ENCODE assay signal across 18 cellular contexts in genomic region chr2:219399716-219400478, GRCh38. TPM values are rescaled to one million over a fixed set of nuclear protein-coding genes. Genes with fewer than 3 reads are reported as not detected.
DNase-seq lines count a peak whose midpoint lies in the region; ATAC-seq and TF ChIP-seq lines count a peak whose summit lies in the region.
"Had no signal": no experiment of that assay in that cellular context is flagged by ENCODE, and none has a peak within 500 bp of the region (broad histone marks: within the 10 kb centered on the region; RNA-seq: fewer than 3 reads in every experiment).

No MANE protein-coding gene starts in this region.

- H3K9me2 ChIP-seq in MM.1S (replicated peaks; ENCODE audit: insufficient read depth, low read length), result no peaks in the 10 kb centered on the region

- ATAC-seq in HG02884 (IDR thresholded peaks at IDR 0.05; ENCODE audit: unreplicated experiment) (no peak), body of pancreas (no peak)

- DNase-seq in Caco-2, result no peak
- DNase-seq in MM.1S, result no peak
- no peak for DNase-seq in SK-N-MC (ENCODE audit: low read depth, low spot score)
- DNase-seq in stimulated activated CD4-positive, alpha-beta T cell treated with anti-CD3 and anti-CD28 coated beads, Interleukin-2, amount 100 ng/mL, for 24 hours, result no peak
- DNase-seq in body of pancreas, result no peak
- DNase-seq: activated CD4-positive, alpha-beta memory T cell treated with anti-CD3 and anti-CD28 coated beads, Interleukin-2, amount 10 ng/mL, durations not matched to agents 7 days and 5 days; activated T-cell treated with anti-CD3 and anti-CD28 coated beads, Interleukin-2, amount 50 U/mL, for 48 hours; DND-41; ovary; T-helper 1 cell; WERI-Rb-1 had no signal

- no peaks in the 10 kb centered on the region for H3K9me3 Mint-ChIP-seq in Caco-2 (ENCODE audit: unreplicated experiment)
- H3K9me3 Mint-ChIP-seq: activated CD4-positive, alpha-beta memory T cell treated with anti-CD3 and anti-CD28 coated beads, Interleukin-2, amount 10 ng/mL, durations not matched to agents 7 days and 5 days had no signal

- H3K4me1 Mint-ChIP-seq in Caco-2 (ENCODE audit: low read depth, unreplicated experiment), result peaks cover 22% of the 10 kb centered on the region

- H3K79me2 ChIP-seq in MM.1S (ENCODE audit: low read length), result no peaks in the 10 kb centered on the region
- H3K79me2 ChIP-seq in parathyroid adenoma, result no peaks in the 10 kb centered on the region

- H3K27ac Mint-ChIP-seq in Caco-2 (ENCODE audit: unreplicated experiment), result peak overlapping the region; percentile 24
- H3K27ac Mint-ChIP-seq: activated CD4-positive, alpha-beta memory T cell treated with anti-CD3 and anti-CD28 coated beads, Interleukin-2, amount 10 ng/mL, durations not matched to agents 7 days and 5 days; activated naive CD8-positive, alpha-beta T cell had no signal

- POLR2A ChIA-PET in Caco-2 (lab: Charles Lee), result no interaction called here

- H3K4me3 Mint-ChIP-seq in Caco-2 (ENCODE audit: unreplicated experiment), result peak overlapping the region; percentile 1
- H3K4me3 Mint-ChIP-seq: activated CD4-positive, alpha-beta memory T cell treated with anti-CD3 and anti-CD28 coated beads, Interleukin-2, amount 10 ng/mL, durations not matched to agents 7 days and 5 days; activated naive CD8-positive, alpha-beta T cell had no signal

- H3K9ac ChIP-seq in MM.1S (ENCODE audit: low read length), result no peak overlapping the region
- H3K9ac ChIP-seq in SK-N-MC (ENCODE audit: insufficient read length), result no peak overlapping the region
- H3K9ac ChIP-seq in parathyroid adenoma, result no peak overlapping the region

- peaks cover 28% of the 10 kb centered on the region for H3K4me1 ChIP-seq in Caco-2
- peaks cover 6% of the 10 kb centered on the region; the same call in 1 of the 2 replicates for H3K4me1 ChIP-seq in MM.1S (ENCODE audit: low read length)
- H3K4me1 ChIP-seq in parathyroid adenoma, result peaks cover 12% of the 10 kb centered on the region
- peaks cover 9% of the 10 kb centered on the region for H3K4me1 ChIP-seq in body of pancreas

- no peaks in the 10 kb centered on the region for H3F3A ChIP-seq in MM.1S (ENCODE audit: insufficient read depth, low read length)

- H3K36me3 ChIP-seq in Caco-2 (ENCODE audit: control insufficient read depth, insufficient read depth, low read length) (no peaks in the 10 kb centered on the region), MM.1S (replicated peaks; ENCODE audit: insufficient read depth, low read length) (no peaks in the 10 kb centered on the region), SK-N-MC (ENCODE audit: insufficient read depth, low read length) (no peaks in the 10 kb centered on the region), parathyroid adenoma (ENCODE audit: control insufficient read depth, insufficient read depth, low read length) (no peaks in the 10 kb centered on the region), body of pancreas (replicated peaks in 1 of 2; ENCODE audit: insufficient read depth in 1 of 2, low read depth in 2 of 2) (no peaks in the 10 kb centered on the region)
- H3K36me3 ChIP-seq: BE2C, ovary, thoracic aorta, WERI-Rb-1 had no signal

- WGBS in body of pancreas, 2 donors, result 73 to 74% methylated on average over 10 to 14 of the region's 14 CpGs

- H4K20me1 ChIP-seq in MM.1S (ENCODE audit: insufficient read depth, low read length), result no peaks in the 10 kb centered on the region

- H3K27me3 ChIP-seq in Caco-2 (replicated peaks; ENCODE audit: control insufficient read depth, insufficient read depth, low read length) (no peaks in the 10 kb centered on the region), MM.1S (replicated peaks; ENCODE audit: insufficient read depth, low read length) (no peaks in the 10 kb centered on the region), parathyroid adenoma (ENCODE audit: control insufficient read depth, insufficient read depth, low read length) (no peaks in the 10 kb centered on the region), body of pancreas (no peaks in the 10 kb centered on the region)
- H3K27me3 ChIP-seq: BE2C, dorsolateral prefrontal cortex, ovary had no signal

- H3K27ac ChIP-seq in MM.1S (ENCODE audit: low read length), result no peak overlapping the region
- H3K27ac ChIP-seq in SK-N-MC, result no peak overlapping the region
- no peak overlapping the region for H3K27ac ChIP-seq in parathyroid adenoma
- H3K27ac ChIP-seq in body of pancreas, result no peak overlapping the region
- H3K27ac ChIP-seq: ovary, thoracic aorta had no signal

- CTCF ChIA-PET in Caco-2 (lab: Charles Lee), result interaction anchor here (0.6 to 1.2 kb wide), 2 partner anchors 42 to 43 kb away, joined by 5 to 7 read pairs; no protein-coding TSS in a partner anchor

- no peak for TF ChIP-seq POLR2A in body of pancreas (IDR thresholded peaks at IDR 0.05)

- TF ChIP-seq CTCF in Caco-2 (IDR thresholded peaks at IDR 0.05; ENCODE audit: insufficient read depth in 1 of 2, low read depth in 1 of 2, low read length in 1 of 2, severe bottlenecking in 1 of 2, unreplicated experiment in 1 of 2), result no peak
- TF ChIP-seq CTCF in MM.1S (IDR thresholded peaks at IDR 0.05; ENCODE audit: low read length), result no peak
- no peak for TF ChIP-seq CTCF in parathyroid adenoma (IDR thresholded peaks at IDR 0.05)
- no peak for TF ChIP-seq CTCF in body of pancreas (IDR thresholded peaks at IDR 0.05)

- BruUV-seq in Caco-2 (replicated peaks; lab: Mats Ljungman, UMichigan), result no TSS peak

- H2AFZ ChIP-seq in MM.1S (ENCODE audit: low read length) (peak overlapping the region; percentile 75; the same call in 1 of the 2 replicates), parathyroid adenoma (peak overlapping the region; percentile 87)

- no peaks in the 10 kb centered on the region for H3K36me3 Mint-ChIP-seq in Caco-2 (ENCODE audit: insufficient read depth, unreplicated experiment)
- H3K36me3 Mint-ChIP-seq: activated naive CD8-positive, alpha-beta T cell had no signal

- H3K4me2 ChIP-seq in MM.1S (ENCODE audit: low read depth, low read length) (peak overlapping the region; percentile 57; the same call in 1 of the 2 replicates), parathyroid adenoma (ENCODE audit: low read length) (no peak overlapping the region)

- no peaks in the 10 kb centered on the region for H3K27me3 Mint-ChIP-seq in Caco-2 (ENCODE audit: insufficient read depth, unreplicated experiment)
- H3K27me3 Mint-ChIP-seq: activated naive CD8-positive, alpha-beta T cell had no signal

- H3K9me3 ChIP-seq in Caco-2, result no peaks in the 10 kb centered on the region
- H3K9me3 ChIP-seq in MM.1S (replicated peaks; ENCODE audit: insufficient read depth, low read length), result no peaks in the 10 kb centered on the region
- H3K9me3 ChIP-seq in SK-N-MC (ENCODE audit: low read depth, low read length), result no peaks in the 10 kb centered on the region
- no peaks in the 10 kb centered on the region for H3K9me3 ChIP-seq in parathyroid adenoma (ENCODE audit: control insufficient read depth, low read length)
- no peaks in the 10 kb centered on the region for H3K9me3 ChIP-seq in body of pancreas
- H3K9me3 ChIP-seq: BE2C, ovary, thoracic aorta had no signal

- intact Hi-C loops in Caco-2 (cut with micrococcal nuclease; ENCODE audit: unreplicated experiment) (loop anchor here (1.0 kb wide), 1 partner anchor 12 kb away; no protein-coding TSS in a partner anchor), body of pancreas (cut with DNase I) (no loop called here)

- H3K4me3 ChIP-seq in Caco-2 (ENCODE audit: low read depth, low read length), result no peak overlapping the region
- no peak overlapping the region for H3K4me3 ChIP-seq in MM.1S (ENCODE audit: low read length)
- peak overlapping the region; percentile 70 for H3K4me3 ChIP-seq in SK-N-MC
- no peak overlapping the region for H3K4me3 ChIP-seq in parathyroid adenoma (ENCODE audit: low read depth, low read length)
- H3K4me3 ChIP-seq in body of pancreas, result no peak overlapping the region
- H3K4me3 ChIP-seq: dorsolateral prefrontal cortex, ovary, thoracic aorta had no signal

RNA-seq across cellular contexts. Expression of gene DNPEP, which starts 12.2 kb away (rescaled TPM):
- total RNA-seq in Caco-2 (2022) (102 and 103 TPM in 2 replicates), body of pancreas (10 to 100 TPM; 18.4 to 24.7 TPM)

RNA-seq across cellular contexts. Expression of gene DES, which starts 18.3 kb away (rescaled TPM):
- total RNA-seq in Caco-2 (2022), result 0.86 TPM in 1 of 2 replicates, not detected in the other
- 10 to 100 TPM; 12.7 to 23.1 TPM for total RNA-seq in body of pancreas
- total RNA-seq: activated CD4-positive, alpha-beta memory T cell treated with anti-CD3 and anti-CD28 coated beads, Interleukin-2, amount 10 ng/mL, durations not matched to agents 7 days and 5 days; M059J had no signal

RNA-seq across cellular contexts. Expression of gene SPEG, which starts 34.7 kb away (rescaled TPM):
- 17.2 and 18.6 TPM in 2 replicates for total RNA-seq in Caco-2 (2022)
- 1 to 10 TPM; 2.9 to 3.6 TPM for total RNA-seq in body of pancreas
